9 cellular contexts compared by ENCODE assay signal in the genomic region with DNA sequence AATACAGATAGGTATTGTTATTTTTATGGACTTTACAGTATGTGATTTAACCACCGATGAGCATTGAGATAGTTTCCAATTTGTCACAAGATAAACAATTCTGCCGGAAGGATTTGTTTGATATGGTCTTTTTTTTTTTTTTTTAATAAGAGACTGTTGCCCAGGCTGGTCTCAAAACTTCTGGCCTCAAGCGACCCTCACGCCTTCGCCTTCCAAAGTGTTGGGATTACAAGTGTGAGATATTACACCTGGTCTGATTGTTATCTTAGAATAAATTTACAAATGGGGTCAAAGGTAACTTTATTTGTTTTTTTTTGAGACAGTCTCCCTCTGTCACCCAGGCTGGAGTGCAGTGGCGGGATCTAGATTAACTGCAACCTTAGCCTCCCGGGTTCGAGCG. TPM values are rescaled to one million over a fixed set of nuclear protein-coding genes. Genes with fewer than 3 reads are reported as not detected.
A peak's percentile ranks its signal among the peaks of the same experiment; 100 is the strongest.
DNase-seq lines count a peak whose midpoint lies in the region; ATAC-seq, FAIRE-seq and TF ChIP-seq lines count a peak whose summit lies in the region.
"Had no signal": no experiment of that assay in that cellular context is flagged by ENCODE, and none has a peak within 500 bp of the region (broad histone marks: within the 10 kb centered on the region; RNA-seq: fewer than 3 reads in every experiment).

No MANE protein-coding gene starts in this region.

- H3K4me3 ChIP-seq in DOHH2 (ENCODE audit: low read length) (peak overlapping the region; percentile 91), SJCRH30 (peak overlapping the region; percentile 91), fibroblast of mammary gland (ENCODE audit: control insufficient read depth, low read depth, low read length) (peak overlapping the region; percentile 55), prostate gland (peak overlapping the region; percentile 85 to 88)

- H3K4me1 ChIP-seq in DOHH2 (ENCODE audit: control insufficient read depth, low read length): peaks cover 17% of the 10 kb centered on the region
- peaks cover 2% of the 10 kb centered on the region for H3K4me1 ChIP-seq in SJCRH30
- H3K4me1 ChIP-seq in prostate gland (replicated peaks): peaks cover 5% of the 10 kb centered on the region

- H3K27ac ChIP-seq in DOHH2 (ENCODE audit: low read depth, low read length) (no peak overlapping the region), SJCRH30 (no peak overlapping the region; the same call in 1 of the 2 replicates), prostate gland (peak overlapping the region; percentile 97)

- H3F3A ChIP-seq in DOHH2 (ENCODE audit: control insufficient read depth, insufficient read depth): peaks cover 7% of the 10 kb centered on the region; the same call in 1 of the 2 replicates

- peaks cover 43% of the 10 kb centered on the region for H3K79me2 ChIP-seq in DOHH2 (ENCODE audit: control insufficient read depth, low read length)

- no peak for FAIRE-seq in HTR-8/SVneo (lab: Jason Lieb, UNC)

- ATAC-seq in GM21619 (IDR thresholded peaks at IDR 0.05; ENCODE audit: unreplicated experiment) (no peak), HG02973 (IDR thresholded peaks at IDR 0.05; ENCODE audit: unreplicated experiment) (no peak)

- H3K36me3 ChIP-seq in DOHH2 (ENCODE audit: control insufficient read depth, low read length): no peaks in the 10 kb centered on the region
- no peaks in the 10 kb centered on the region for H3K36me3 ChIP-seq in SJCRH30
- H3K36me3 ChIP-seq in prostate gland: no peaks in the 10 kb centered on the region

- 51% methylated on average over 9 of the region's 9 CpGs for WGBS in prostate gland

- peak overlapping the region; percentile 86 for H3K4me2 ChIP-seq in DOHH2 (ENCODE audit: low read length)

- H3K27me3 ChIP-seq in DOHH2 (ENCODE audit: control insufficient read depth, low read length) (no peaks in the 10 kb centered on the region), SJCRH30 (no peaks in the 10 kb centered on the region), prostate gland (replicated peaks; ENCODE audit: insufficient read depth) (no peaks in the 10 kb centered on the region)

- intact Hi-C loops in prostate gland (cut with DNase I): loop anchor here (10.0 kb wide), 2 partner anchors 79 to 81 kb away; a partner anchor contains a TSS

- TF ChIP-seq CTCF in DOHH2 (IDR thresholded peaks at IDR 0.05; ENCODE audit: low read depth, low read length, poor library complexity, severe bottlenecking) (no peak), fibroblast of mammary gland (conservative IDR thresholded peaks at IDR 0.05; ENCODE audit: control insufficient read depth, insufficient read depth, low read depth, low read length) (no peak), prostate gland (IDR thresholded peaks at IDR 0.05) (no peak)

- no peaks in the 10 kb centered on the region for H3K9me2 ChIP-seq in DOHH2 (replicated peaks; ENCODE audit: control insufficient read depth, low read length)

- H4K20me1 ChIP-seq in DOHH2 (ENCODE audit: control insufficient read depth, insufficient read depth, low read depth, low read length): no peaks in the 10 kb centered on the region

- TF ChIP-seq POLR2A in prostate gland (IDR thresholded peaks at IDR 0.05): no peak

- no peak for DNase-seq in SJCRH30
- DNase-seq in fibroblast of mammary gland (ENCODE audit: low read depth): no peak
- no peak for DNase-seq in prostate gland (ENCODE audit: low spot score)
- DNase-seq in HTR-8/SVneo (ENCODE audit: insufficient read length, low spot score): no peak
- no peak for DNase-seq in HT-29 (ENCODE audit: low spot score)
- DNase-seq: NCI-H187 had no signal

- H3K9me3 ChIP-seq in DOHH2 (ENCODE audit: control insufficient read depth, insufficient read depth, low read length) (no peaks in the 10 kb centered on the region), SJCRH30 (replicated peaks) (no peaks in the 10 kb centered on the region), prostate gland (no peaks in the 10 kb centered on the region)

RNA-seq across cellular contexts. Expression of a gene that starts 1.2 kb away (rescaled TPM):
- 15.8 and 17.5 TPM in 2 replicates for total RNA-seq in SJCRH30 (2014; rRNA removed; shearing (Covaris generic))
- 10 to 100 TPM; 17.9 to 29.5 TPM for total RNA-seq in prostate gland
- total RNA-seq in HT-29 (2014; rRNA removed; shearing (Covaris generic)): 13.9 and 14.2 TPM in 2 replicates

Comparison
In these comparisons a context has a peak if more than half of its experiments do, and no peak if none do; other contexts are left out.
1. H3K27ac ChIP-seq: peak in prostate gland (2 of 2); none in DOHH2 (single experiment) and SJCRH30 (single experiment).
2. Peak in every context shown above with its lines, with median percentiles within 50 percentile points of each other: H3K4me3 ChIP-seq.